8 cellular contexts compared by ENCODE assay signal in genomic region chr10:86521620-86522384, GRCh38. TPM values are rescaled to one million over a fixed set of nuclear protein-coding genes. Genes with fewer than 3 reads are reported as not detected.
A peak's percentile ranks its signal among the peaks of the same experiment; 100 is the strongest.
DNase-seq lines count a peak whose midpoint lies in the region; ATAC-seq, FAIRE-seq and TF ChIP-seq lines count a peak whose summit lies in the region.

TSS of gene WAPL (minus strand) at chr10:86521792. CDS start at chr10:86518069, 3,723 bp downstream.

- no peak for TF ChIP-seq CTCF in natural killer cell (IDR thresholded peaks at IDR 0.05)

- intact Hi-C loops in natural killer cell (cut with micrococcal nuclease): no loop called here

- H3K9me3 Mint-ChIP-seq in natural killer cell: no peaks in the 10 kb centered on the region

- H3K27me3 Mint-ChIP-seq in natural killer cell (ENCODE audit: low read depth in 2 of 2): no peaks in the 10 kb centered on the region

- DNase-seq in ELF-1 (ENCODE audit: low read depth, low spot score) (peak; percentile 96), H54 (ENCODE audit: insufficient read length, low spot score) (peak; percentile 98), LoVo (ENCODE audit: low spot score) (peak; percentile 95), fibroblast of peridontal ligament (ENCODE audit: extremely low read depth) (peak; percentile 87), natural killer cell (peak; percentile 96)
- peak; percentile 92 for DNase-seq in activated T-helper 9 cell treated with anti-CD3 and anti-CD28 coated beads, Interleukin-2, amount 50 U/mL, for 16 hours (ENCODE audit: low read depth)
- peak; percentile 88 to 94 (median 92) for DNase-seq in stimulated activated naive CD4-positive, alpha-beta T cell (lab: John Stamatoyannopoulos, UW)

- H3K4me1 Mint-ChIP-seq in natural killer cell: peaks cover 49 to 66% of the 10 kb centered on the region in 2 donors

- peak; percentile 94 to 97 (median 95) for ATAC-seq in natural killer cell

- no peaks in the 10 kb centered on the region for H3K36me3 Mint-ChIP-seq in natural killer cell

- peak within 1 kb of the TSS; percentile 92 to 96 for H3K27ac Mint-ChIP-seq in natural killer cell

- TF ChIP-seq POLR2A in H54 (IDR thresholded peaks at IDR 0.05; ENCODE audit: low read depth, low read length): peak; percentile 48
- peak; percentile 70 for TF ChIP-seq POLR2A in Raji (IDR thresholded peaks at IDR 0.05; ENCODE audit: insufficient read depth, low read depth, low read length)

- peak; percentile 20 for FAIRE-seq in H54 (lab: Jason Lieb, UNC)

- H3K4me3 Mint-ChIP-seq in natural killer cell: peak within 1 kb of the TSS; percentile 96

RNA-seq across cellular contexts. Expression of gene WAPL, which starts in this region (rescaled TPM):
- total RNA-seq in natural killer cell: 10 to 100 TPM; 41.1 to 51.4 (median 51.1) TPM

Comparison
In these comparisons a context has a peak if more than half of its experiments do, and no peak if none do; other contexts are left out.
1. Peak in every context shown above with its lines: DNase-seq and ATAC-seq.